ENCODE assay signal across 20 cellular contexts in the genomic region with DNA sequence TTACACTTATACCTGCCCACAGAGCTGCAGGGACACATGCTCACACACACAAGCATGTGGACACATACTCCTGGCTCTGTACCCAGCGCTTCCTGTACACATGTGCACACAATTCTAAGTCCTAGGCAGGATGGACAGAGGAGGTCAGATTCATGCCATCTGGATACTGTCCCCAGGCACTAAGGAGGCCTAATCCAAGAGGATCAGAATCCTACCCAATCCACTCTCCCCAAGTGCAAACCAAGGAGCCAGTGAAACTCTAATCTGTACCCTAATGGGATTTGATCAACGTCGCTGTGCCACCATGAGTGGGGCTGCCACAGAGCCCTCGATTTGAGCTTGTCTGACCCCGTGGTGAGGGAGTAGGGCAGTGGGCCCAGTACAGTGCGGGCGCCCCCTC.
"Had no signal": no experiment of that assay in that cellular context is flagged by ENCODE, and none has a peak within 500 bp of the region (broad histone marks: within the 10 kb centered on the region; RNA-seq: fewer than 3 reads in every experiment).

No MANE protein-coding gene starts in this region.

- H3K4me3 ChIP-seq: heart left ventricle, neural progenitor cell, pancreas, prostate gland, spleen, suprapubic skin, thyroid gland, upper lobe of left lung, uterus had no signal

- H3K4me3 Mint-ChIP-seq: naive thymus-derived CD8-positive, alpha-beta T cell; neural progenitor cell; stimulated activated naive B cell treated with anti-CD40 and anti-IgM and Interleukin-4, amounts not matched to agents 10 μg/mL and 1 μg/mL and 100 μg/mL, for 72 hours had no signal

- H3K9me3 ChIP-seq: heart left ventricle, pancreas, prostate gland, spleen, suprapubic skin, thyroid gland, upper lobe of left lung, uterus had no signal

- ATAC-seq: esophagus mucosa; heart left ventricle; left colon; naive thymus-derived CD8-positive, alpha-beta T cell; pancreas; sciatic nerve; stimulated activated naive B cell treated with anti-CD40 and anti-IgM and Interleukin-4, amounts not matched to agents 10 μg/mL and 1 μg/mL and 100 μg/mL, for 72 hours had no signal

- H3K27ac ChIP-seq: heart left ventricle, neural progenitor cell, pancreas, prostate gland, spleen, suprapubic skin, thyroid gland, upper lobe of left lung, uterus had no signal

- H3K27ac Mint-ChIP-seq: neural progenitor cell; stimulated activated naive B cell treated with anti-CD40 and anti-IgM and Interleukin-4, amounts not matched to agents 10 μg/mL and 1 μg/mL and 100 μg/mL, for 72 hours had no signal

- DNase-seq: effector memory CD4-positive, alpha-beta T cell; heart left ventricle; hippocampal formation; left colon; naive thymus-derived CD8-positive, alpha-beta T cell; occipital lobe; pancreas; spleen; stimulated activated CD4-positive, alpha-beta T cell treated with anti-CD3 and anti-CD28 coated beads, Interleukin-15, amount 100 ng/mL, for 24 hours; stimulated activated CD4-positive, alpha-beta T cell treated with anti-CD3 and anti-CD28 coated beads, Interleukin-1b, Interleukin-23, amount 100 ng/mL, for 48 hours; stimulated activated CD4-positive, alpha-beta T cell treated with anti-CD3 and anti-CD28 coated beads, Interleukin-4, amount 100 ng/mL, for 24 hours; stimulated activated naive B cell treated with anti-CD40 and anti-IgM and Interleukin-4, amounts not matched to agents 10 μg/mL and 1 μg/mL and 100 μg/mL, for 72 hours; thyroid gland; upper lobe of left lung; uterus had no signal

- H3K9me3 Mint-ChIP-seq: naive thymus-derived CD8-positive, alpha-beta T cell; neural progenitor cell; stimulated activated naive B cell treated with anti-CD40 and anti-IgM and Interleukin-4, amounts not matched to agents 10 μg/mL and 1 μg/mL and 100 μg/mL, for 72 hours had no signal

- H3K4me1 ChIP-seq: heart left ventricle, neural progenitor cell, pancreas, prostate gland, spleen, suprapubic skin, upper lobe of left lung, uterus had no signal

- H3K4me1 Mint-ChIP-seq: neural progenitor cell; stimulated activated naive B cell treated with anti-CD40 and anti-IgM and Interleukin-4, amounts not matched to agents 10 μg/mL and 1 μg/mL and 100 μg/mL, for 72 hours had no signal

- H3K36me3 Mint-ChIP-seq: neural progenitor cell had no signal

- H3K36me3 ChIP-seq: heart left ventricle, neural progenitor cell, pancreas, prostate gland, suprapubic skin, thyroid gland, upper lobe of left lung, uterus had no signal
